29 cellular contexts compared by ENCODE assay signal in the genomic region with DNA sequence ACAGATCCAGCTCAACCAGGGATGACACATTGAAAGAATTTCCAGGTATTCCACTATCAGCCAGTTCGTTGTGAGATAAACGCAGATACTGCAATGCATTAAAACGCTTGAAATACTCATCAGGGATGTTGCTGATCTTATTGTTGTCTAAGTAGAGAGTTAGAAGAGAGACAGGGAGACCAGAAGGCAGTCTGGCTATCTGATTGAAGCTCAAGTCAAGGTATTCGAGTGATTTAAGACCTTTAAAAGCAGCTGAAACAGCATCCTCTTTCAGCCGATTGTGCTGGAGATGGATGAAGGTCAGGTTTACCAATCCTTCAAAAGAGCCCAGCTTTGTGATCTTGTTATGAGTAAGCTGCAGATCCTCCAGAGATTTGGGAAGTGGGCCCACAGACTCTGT. TPM values are rescaled to one million over a fixed set of nuclear protein-coding genes. Genes with fewer than 3 reads are reported as not detected.
DNase-seq lines count a peak whose midpoint lies in the region; ATAC-seq and TF ChIP-seq lines count a peak whose summit lies in the region.
"Had no signal": no experiment of that assay in that cellular context is flagged by ENCODE, and none has a peak within 500 bp of the region (broad histone marks: within the 10 kb centered on the region; RNA-seq: fewer than 3 reads in every experiment).

No MANE protein-coding gene starts in this region.

- H3K36me3 ChIP-seq in heart right ventricle (peaks cover 0 to 11% (median 0%) of the 10 kb centered on the region in 9 donors), endodermal cell (ENCODE audit: control insufficient read depth, insufficient read depth, low read length) (no peaks in the 10 kb centered on the region), urinary bladder (ENCODE audit: insufficient read depth) (no peaks in the 10 kb centered on the region)
- H3K36me3 ChIP-seq: HAP-1, tibial nerve had no signal

- H3K27me3 Mint-ChIP-seq in endodermal cell (ENCODE audit: insufficient read depth), result no peaks in the 10 kb centered on the region
- no peaks in the 10 kb centered on the region for H3K27me3 Mint-ChIP-seq in mesothelial cell of epicardium (ENCODE audit: low read depth)
- H3K27me3 Mint-ChIP-seq: CD4-positive, alpha-beta memory T cell; naive B cell; stimulated activated naive CD8-positive, alpha-beta T cell treated with anti-CD3 and anti-CD28 coated beads, Interleukin-15, amount 100 ng/mL, for 72 hours had no signal

- H3K9me3 Mint-ChIP-seq in endodermal cell (no peaks in the 10 kb centered on the region), mesothelial cell of epicardium (no peaks in the 10 kb centered on the region)
- H3K9me3 Mint-ChIP-seq: naive B cell; stimulated activated naive CD8-positive, alpha-beta T cell treated with anti-CD3 and anti-CD28 coated beads, Interleukin-15, amount 100 ng/mL, for 72 hours had no signal

- no peak overlapping the region for H3K9ac ChIP-seq in endodermal cell (ENCODE audit: extremely low read depth, low read length, poor library complexity, severe bottlenecking)

- TF ChIP-seq CTCF in heart right ventricle (IDR thresholded peaks at IDR 0.05) (no peak), endodermal cell (conservative IDR thresholded peaks at IDR 0.05) (no peak), mesothelial cell of epicardium (IDR thresholded peaks at IDR 0.05; ENCODE audit: unreplicated experiment) (no peak)

- WGBS in heart right ventricle, 2 donors, result 70 to 76% methylated on average over 5 of the region's 5 CpGs
- 81 to 85% methylated on average over 4 to 5 of the region's 5 CpGs for WGBS in endodermal cell (ENCODE audit: insufficient coverage in 1 of 2, insufficient read length in 1 of 2), 2 experiments
- 68% methylated on average over 5 of the region's 5 CpGs for WGBS in urinary bladder

- ATAC-seq in heart right ventricle (no peak), GM21381 (IDR thresholded peaks at IDR 0.05; ENCODE audit: unreplicated experiment) (no peak), HG03439 (IDR thresholded peaks at IDR 0.05; ENCODE audit: unreplicated experiment) (no peak)
- ATAC-seq: activated CD8-positive, alpha-beta T cell treated with anti-CD3 and anti-CD28 coated beads, Interleukin-2, amount 10 ng/mL, durations not matched to agents 7 days and 5 days; HepG2; stimulated activated naive CD8-positive, alpha-beta T cell treated with anti-CD3 and anti-CD28 coated beads, Interleukin-15, amount 100 ng/mL, for 72 hours had no signal

- DNase-seq in heart right ventricle (no peak), cardiac septum (ENCODE audit: low spot score) (no peak), endodermal cell (no peak), mesothelial cell of epicardium (ENCODE audit: low spot score in 2 of 2, unreplicated experiment in 2 of 2) (no peak)
- no peak for DNase-seq in effector CD4-positive, alpha-beta T cell
- DNase-seq: activated CD8-positive, alpha-beta T cell treated with anti-CD3 and anti-CD28 coated beads, Interleukin-2, amount 10 ng/mL, durations not matched to agents 7 days and 5 days; activated gamma-delta T cell; activated T-cell treated with anti-CD3 and anti-CD28 coated beads for 4 hours; AML-193; CD4-positive, alpha-beta memory T cell; effector memory CD4-positive, alpha-beta T cell; naive B cell; NCI-H1092; NCI-H2029; NCI-H226; occipital lobe; stimulated activated naive CD8-positive, alpha-beta T cell treated with anti-CD3 and anti-CD28 coated beads, Interleukin-15, amount 100 ng/mL, for 72 hours; SW 1271 had no signal

- no peaks in the 10 kb centered on the region for H3K27me3 ChIP-seq in heart right ventricle
- no peaks in the 10 kb centered on the region for H3K27me3 ChIP-seq in endodermal cell (ENCODE audit: control insufficient read depth, insufficient read depth, low read length, poor library complexity, severe bottlenecking)
- H3K27me3 ChIP-seq: tibial nerve had no signal

- no peak overlapping the region for H3K27ac Mint-ChIP-seq in endodermal cell
- peak overlapping the region; percentile 50 for H3K27ac Mint-ChIP-seq in mesothelial cell of epicardium
- H3K27ac Mint-ChIP-seq: activated CD8-positive, alpha-beta T cell treated with anti-CD3 and anti-CD28 coated beads, Interleukin-2, amount 10 ng/mL, durations not matched to agents 7 days and 5 days; CD4-positive, alpha-beta memory T cell; naive B cell had no signal

- H3K36me3 Mint-ChIP-seq in endodermal cell (ENCODE audit: low read depth) (no peaks in the 10 kb centered on the region), mesothelial cell of epicardium (peaks cover 21% of the 10 kb centered on the region)
- H3K36me3 Mint-ChIP-seq: CD4-positive, alpha-beta memory T cell; naive B cell had no signal

- no peaks in the 10 kb centered on the region for H3K9me3 ChIP-seq in heart right ventricle
- H3K9me3 ChIP-seq in endodermal cell (ENCODE audit: control insufficient read depth, low read length), result no peaks in the 10 kb centered on the region
- H3K9me3 ChIP-seq: HAP-1, tibial nerve had no signal

- no peaks in the 10 kb centered on the region for H3K4me1 ChIP-seq in heart right ventricle
- H3K4me1 ChIP-seq in endodermal cell (ENCODE audit: control insufficient read depth, insufficient read depth, low read length), result peaks cover 7% of the 10 kb centered on the region
- H3K4me1 ChIP-seq in urinary bladder (ENCODE audit: insufficient read depth), result no peaks in the 10 kb centered on the region
- H3K4me1 ChIP-seq: HAP-1, tibial nerve had no signal

- H3K4me3 Mint-ChIP-seq in endodermal cell (no peak overlapping the region), mesothelial cell of epicardium (peak overlapping the region; percentile 22)
- H3K4me3 Mint-ChIP-seq: activated CD8-positive, alpha-beta T cell treated with anti-CD3 and anti-CD28 coated beads, Interleukin-2, amount 10 ng/mL, durations not matched to agents 7 days and 5 days; CD4-positive, alpha-beta memory T cell; naive B cell; stimulated activated naive CD8-positive, alpha-beta T cell treated with anti-CD3 and anti-CD28 coated beads, Interleukin-15, amount 100 ng/mL, for 72 hours had no signal

- H3K27ac ChIP-seq in heart right ventricle (peak overlapping the region in 7 of 10 donors; percentile 7 to 73 (median 61)), endodermal cell (ENCODE audit: low read depth, low read length) (no peak overlapping the region), urinary bladder (ENCODE audit: low read depth) (peak overlapping the region; percentile 50)

- intact Hi-C loops in heart right ventricle (cut with DNase I), result loop anchor here in 5 of 10 donors (2.0 to 5.0 kb wide), 3 partner anchors 126 to 131 kb away; no protein-coding TSS in a partner anchor
- intact Hi-C loops in cardiac septum (cut with DNase I), result loop anchor here (2.0 kb wide), 1 partner anchor 129 kb away; no protein-coding TSS in a partner anchor

- H3K4me3 ChIP-seq in heart right ventricle, result peak overlapping the region in 7 of 10 donors; percentile 10 to 49 (median 44)
- H3K4me3 ChIP-seq in endodermal cell (ENCODE audit: low read length), result peak overlapping the region; percentile 2
- no peak overlapping the region for H3K4me3 ChIP-seq in urinary bladder (ENCODE audit: low read depth, low read length)
- H3K4me3 ChIP-seq: HAP-1 had no signal

- H3K4me1 Mint-ChIP-seq in endodermal cell (peaks cover 4% of the 10 kb centered on the region), mesothelial cell of epicardium (peaks cover 68% of the 10 kb centered on the region)
- H3K4me1 Mint-ChIP-seq: CD4-positive, alpha-beta memory T cell; naive B cell; stimulated activated naive CD8-positive, alpha-beta T cell treated with anti-CD3 and anti-CD28 coated beads, Interleukin-15, amount 100 ng/mL, for 72 hours had no signal

RNA-seq across cellular contexts. Expression of a gene that starts 3.1 kb away (rescaled TPM):
- 100 to 1,000 TPM in 6 of 10 donors, 10 to 100 TPM in 4; 41.7 to 193 (median 126) TPM for total RNA-seq in heart right ventricle
- 10 to 100 TPM; 25.1 to 26.8 TPM for polyA plus RNA-seq in heart right ventricle
- 130 TPM for total RNA-seq in cardiac septum
- under 1 TPM in 1 of 2 donors, not detected in 1; 0.31 TPM for total RNA-seq in endodermal cell
- 57.3 TPM for polyA plus RNA-seq in endodermal cell (2013, experiment 1 of 2)
- polyA plus RNA-seq in endodermal cell (2013, experiment 2 of 2), result 56.7 TPM
- 490 to 545 TPM (median 508 TPM) in 3 replicates for total RNA-seq in mesothelial cell of epicardium
- total RNA-seq in urinary bladder, result 2,635 TPM
- 745 TPM for polyA plus RNA-seq in urinary bladder
- total RNA-seq: activated CD8-positive, alpha-beta T cell treated with anti-CD3 and anti-CD28 coated beads, Interleukin-2, amount 10 ng/mL, durations not matched to agents 7 days and 5 days; CD4-positive, alpha-beta memory T cell; HepG2 had no signal
- polyA plus RNA-seq: CD4-positive, alpha-beta memory T cell; HepG2 had no signal

RNA-seq across cellular contexts. Expression of a gene that starts 50.4 kb away (rescaled TPM):
- total RNA-seq in heart right ventricle (under 1 TPM in 1 of 10 donors, not detected in 9; 0.14 TPM), cardiac septum (0.19 TPM), endodermal cell (not detected), mesothelial cell of epicardium (0.09 TPM in 1 of 3 replicates, not detected in the others), urinary bladder (1.1 TPM)
- polyA plus RNA-seq in heart right ventricle (not detected), urinary bladder (0.09 TPM)
- polyA plus RNA-seq in endodermal cell (2013, experiment 1 of 2), result 0.18 TPM
- polyA plus RNA-seq in endodermal cell (2013, experiment 2 of 2), result not detected
- total RNA-seq: A172; activated CD8-positive, alpha-beta T cell treated with anti-CD3 and anti-CD28 coated beads, Interleukin-2, amount 10 ng/mL, durations not matched to agents 7 days and 5 days; CD4-positive, alpha-beta memory T cell; HepG2; kidney; LHCN-M2; mesenteric fat pad; tibial nerve had no signal
- polyA plus RNA-seq: CD4-positive, alpha-beta memory T cell; esophagus; HepG2 had no signal

Comparison
In these comparisons a context has a peak if more than half of its experiments do, and no peak if none do; other contexts are left out.
1. RNA of a gene that starts 3.1 kb away (total RNA-seq): 2,635 TPM in urinary bladder (single experiment), 490 to 545 TPM in mesothelial cell of epicardium, 41.7 to 193 TPM in heart right ventricle and 130 TPM in cardiac septum (single experiment); 0.31 TPM in endodermal cell; every median in the first group is over 10 times any median in the second.